In genomic region chr10:70963271-70963670, GRCh38 we compare ENCODE assay signal across 25 cellular contexts.
DNase-seq lines count a peak whose midpoint lies in the region; ATAC-seq, FAIRE-seq and TF ChIP-seq lines count a peak whose summit lies in the region.
"Had no signal": no experiment of that assay in that cellular context is flagged by ENCODE, and none has a peak within 500 bp of the region (broad histone marks: within the 10 kb centered on the region; RNA-seq: fewer than 3 reads in every experiment).

No MANE protein-coding gene starts in this region.

- TF ChIP-seq CTCF in bronchial epithelial cell (IDR thresholded peaks at IDR 0.05; ENCODE audit: insufficient read depth, low read length, severe bottlenecking) = no peak
- no peak for TF ChIP-seq CTCF in H1 (IDR thresholded peaks at IDR 0.05; ENCODE audit: control extremely low read depth in 1 of 3, insufficient read depth in 1 of 3, low read depth in 1 of 3, low read length in 3 of 3)
- TF ChIP-seq CTCF in neural crest cell (conservative IDR thresholded peaks at IDR 0.05) = no peak
- TF ChIP-seq CTCF in colonic mucosa (IDR thresholded peaks at IDR 0.05) = no peak
- no peak for TF ChIP-seq CTCF in esophagus squamous epithelium (IDR thresholded peaks at IDR 0.05)

- H4K91ac ChIP-seq in H1 (replicated peaks; ENCODE audit: insufficient read length, low read length) = no peak overlapping the region

- no peaks in the 10 kb centered on the region for H3K36me3 ChIP-seq in bronchial epithelial cell (ENCODE audit: control insufficient read depth, insufficient read depth, low read length)
- H3K36me3 ChIP-seq in H1 (ENCODE audit: control insufficient read depth in 2 of 4, insufficient read depth in 4 of 4, low read length in 3 of 4) = no peaks in the 10 kb centered on the region; a peak in 1 of 8 replicates
- no peaks in the 10 kb centered on the region for H3K36me3 ChIP-seq in colonic mucosa
- no peaks in the 10 kb centered on the region for H3K36me3 ChIP-seq in esophagus squamous epithelium
- H3K36me3 ChIP-seq: BE2C had no signal

- peaks cover 0 to 5% of the 10 kb centered on the region in 2 experiments; a peak in 1 of 4 replicates for H3K9me3 ChIP-seq in H1 (ENCODE audit: insufficient read depth in 2 of 2, low read depth in 1 of 2, low read length in 1 of 2)
- no peaks in the 10 kb centered on the region for H3K9me3 ChIP-seq in colonic mucosa
- H3K9me3 ChIP-seq in esophagus squamous epithelium = no peaks in the 10 kb centered on the region
- H3K9me3 ChIP-seq: BE2C had no signal

- H3K36me3 Mint-ChIP-seq in neural crest cell (ENCODE audit: low read depth) = no peaks in the 10 kb centered on the region
- H3K36me3 Mint-ChIP-seq: CD4-positive, CD25-positive, alpha-beta regulatory T cell; CD8-positive, alpha-beta memory T cell; IgD-negative memory B cell had no signal

- no peak for TF ChIP-seq RAD21 in H1 (IDR thresholded peaks at IDR 0.05 in 1 of 2, conservative IDR thresholded peaks at IDR 0.05 in 1 of 2; ENCODE audit: low read depth in 2 of 2, low read length in 2 of 2)

- H2BK12ac ChIP-seq in H1 (ENCODE audit: low read depth, low read length) = no peak overlapping the region

- no peak overlapping the region for H3K56ac ChIP-seq in H1 (replicated peaks; ENCODE audit: insufficient read length, low read depth, low read length)

- H3K27ac ChIP-seq in H1 (ENCODE audit: low read depth, low read length) (no peak overlapping the region), colonic mucosa (no peak overlapping the region), esophagus squamous epithelium (no peak overlapping the region)

- no peaks in the 10 kb centered on the region; a peak in 2 of 4 replicates for H3K79me2 ChIP-seq in H1 (ENCODE audit: control insufficient read depth in 1 of 2, insufficient read depth in 2 of 2, low read length in 2 of 2)

- TF ChIP-seq EP300 in H1 (IDR thresholded peaks at IDR 0.05; ENCODE audit: borderline replicate concordance in 1 of 2, low read depth in 2 of 2, low read length in 2 of 2) = no peak

- H2BK5ac ChIP-seq in H1 (ENCODE audit: low read depth, low read length) = no peak overlapping the region

- CTCF ChIA-PET in H1 (lab: Charles Lee; ENCODE audit: partially characterized antibody) = interaction anchor here (1.3 to 1.4 kb wide), 2 partner anchors 32 to 60 kb away, joined by 3 read pairs; no protein-coding TSS in a partner anchor

- intact Hi-C loops in colonic mucosa (cut with DNase I) (no loop called here), esophagus squamous epithelium (cut with DNase I) (no loop called here)

- H3K23me2 ChIP-seq in H1 (ENCODE audit: low read depth, low read length) = peaks cover 10% of the 10 kb centered on the region

- WGBS in H1 (ENCODE audit: extremely low coverage in 1 of 2, insufficient coverage in 1 of 2, insufficient read length in 1 of 2, insufficient replicate concordance in 2 of 2, low coverage in 1 of 2, low lambda C conversion rate in 2 of 2, missing lambda C conversion rate in 1 of 2), 2 experiments = 90% methylated on average over 9 of the region's 14 CpGs; no CpG with 5 or more reads in 1 of the 2 experiments
- 81 to 82% methylated on average over 12 to 14 of the region's 14 CpGs for WGBS in esophagus squamous epithelium, 2 donors

- POLR2A ChIA-PET in H1 (lab: Charles Lee; ENCODE audit: partially characterized antibody) = no interaction called here

- TF ChIP-seq POLR2A in H1 (IDR thresholded peaks at IDR 0.05; ENCODE audit: control extremely low read depth in 1 of 2, low read depth in 2 of 2, low read length in 2 of 2) (no peak), esophagus squamous epithelium (IDR thresholded peaks at IDR 0.05) (no peak)

- H3K79me1 ChIP-seq in H1 (ENCODE audit: low read depth, low read length) = no peaks in the 10 kb centered on the region

- H2AK5ac ChIP-seq in H1 (ENCODE audit: low read depth, low read length) = 0 out of 2 replicates have a peak overlapping the region, but pooled peaks have one; percentile 1

- no peak overlapping the region for H4K5ac ChIP-seq in H1 (ENCODE audit: insufficient read length, low read depth, low read length)

- H3K27me3 Mint-ChIP-seq in neural crest cell (ENCODE audit: low read depth) = peaks cover 4% of the 10 kb centered on the region
- H3K27me3 Mint-ChIP-seq: CD4-positive, CD25-positive, alpha-beta regulatory T cell had no signal

- H3K4me1 ChIP-seq in H1 (replicated peaks in 1 of 4; ENCODE audit: control insufficient read depth in 3 of 4, insufficient read depth in 4 of 4, low read length in 3 of 4) (peaks cover 5 to 6% (median 5%) of the 10 kb centered on the region in 4 experiments; a peak in 4 of 7 replicates), colonic mucosa (no peaks in the 10 kb centered on the region), esophagus squamous epithelium (no peaks in the 10 kb centered on the region)

- no peak overlapping the region for H3K4me2 ChIP-seq in H1 (ENCODE audit: insufficient read depth in 1 of 2, low read depth in 2 of 2, low read length in 2 of 2)
- H3K4me2 ChIP-seq: GM23338 had no signal

- ATAC-seq in HG02759 (IDR thresholded peaks at IDR 0.05; ENCODE audit: unreplicated experiment) = no peak
- ATAC-seq: GM23338, HCT116, HepG2 had no signal

- H3K9me3 Mint-ChIP-seq in neural crest cell = no peaks in the 10 kb centered on the region
- H3K9me3 Mint-ChIP-seq: CD4-positive, CD25-positive, alpha-beta regulatory T cell; CD8-positive, alpha-beta memory T cell; GM23338; HFFc6; IgD-negative memory B cell had no signal

- H3K4me3 ChIP-seq in bronchial epithelial cell (ENCODE audit: low read depth, low read length) = no peak overlapping the region
- H3K4me3 ChIP-seq in H1 (ENCODE audit: extremely low read depth in 1 of 4, insufficient read depth in 2 of 4, low read depth in 3 of 4, low read length in 4 of 4) = no peak overlapping the region
- no peak overlapping the region for H3K4me3 ChIP-seq in colonic mucosa
- H3K4me3 ChIP-seq in esophagus squamous epithelium = no peak overlapping the region
- H3K4me3 ChIP-seq: GM23338 had no signal

- H3K23ac ChIP-seq in H1 (ENCODE audit: insufficient read length) = no peak overlapping the region

- no peak overlapping the region for H3K9ac ChIP-seq in H1 (replicated peaks in 1 of 4; ENCODE audit: extremely low read depth in 1 of 4, low read depth in 3 of 4, low read length in 3 of 4)
- no peak overlapping the region for H3K9ac ChIP-seq in colonic mucosa (ENCODE audit: low read depth in 2 of 2, low read length in 2 of 2)

- no peak overlapping the region for H3K4ac ChIP-seq in H1 (replicated peaks; ENCODE audit: insufficient read length, low read depth, low read length)

- H2AFZ ChIP-seq in H1 (ENCODE audit: low read length) = no peak overlapping the region
- H2AFZ ChIP-seq: GM23338 had no signal

- H3K27me3 ChIP-seq in bronchial epithelial cell (ENCODE audit: control insufficient read depth, insufficient read depth, low read length) = peaks cover 2% of the 10 kb centered on the region
- peaks cover 0 to 8% (median 1%) of the 10 kb centered on the region in 4 experiments; a peak in 2 of 7 replicates for H3K27me3 ChIP-seq in H1 (replicated peaks in 1 of 4; ENCODE audit: control insufficient read depth in 3 of 4, extremely low read depth in 1 of 4, insufficient read depth in 3 of 4, low read length in 3 of 4)
- H3K27me3 ChIP-seq in colonic mucosa = no peaks in the 10 kb centered on the region
- H3K27me3 ChIP-seq in esophagus squamous epithelium = peaks cover 0 to 40% (median 0%) of the 10 kb centered on the region in 4 donors
- H3K27me3 ChIP-seq: BE2C had no signal

- no peak overlapping the region; the same call in 1 of the 2 replicates for H4K8ac ChIP-seq in H1 (ENCODE audit: extremely low read depth, insufficient read depth, low read length)

- no peak overlapping the region for H2BK120ac ChIP-seq in H1 (replicated peaks; ENCODE audit: low read depth, low read length)

- no peak overlapping the region for H2BK15ac ChIP-seq in H1 (ENCODE audit: low read length)

- no peak overlapping the region for H3K18ac ChIP-seq in H1 (ENCODE audit: extremely low read depth, low read length)

- no peak overlapping the region for H3K14ac ChIP-seq in H1 (ENCODE audit: insufficient read length)

- peaks cover 6% of the 10 kb centered on the region for H3K4me1 Mint-ChIP-seq in neural crest cell
- H3K4me1 Mint-ChIP-seq: CD4-positive, CD25-positive, alpha-beta regulatory T cell; CD8-positive, alpha-beta memory T cell had no signal

- H3K4me3 Mint-ChIP-seq in neural crest cell = no peak overlapping the region
- H3K4me3 Mint-ChIP-seq: CD4-positive, CD25-positive, alpha-beta regulatory T cell; CD8-positive, alpha-beta memory T cell; GM23338; HFFc6; IgD-negative memory B cell had no signal

- DNase-seq in bronchial epithelial cell (ENCODE audit: low read depth) (no peak), H1 (ENCODE audit: low read depth in 1 of 2, low spot score in 2 of 2) (no peak), neural crest cell (ENCODE audit: low read depth, low spot score) (no peak), colonic mucosa (no peak), NCI-H226 (no peak), esophagus squamous epithelium (lab: John Stamatoyannopoulos, UW) (no peak)
- DNase-seq: ACHN; BE2C; CD4-positive, CD25-positive, alpha-beta regulatory T cell; CD8-positive, alpha-beta memory T cell; COR-L47; DMS 273 treated with DMSO at 0.1 percent for 48 hours; DMS53; DND-41; EL; H7; HFFc6 had no signal

- no peak overlapping the region for H2BK20ac ChIP-seq in H1 (ENCODE audit: low read length)

- peak; percentile 64 for FAIRE-seq in bronchial epithelial cell (lab: Jason Lieb, UNC)
- FAIRE-seq in H1 (lab: Jason Lieb, UNC) = no peak
- FAIRE-seq: A204.1, G401.6, GM12891, HepG2 had no signal

- H4K20me1 ChIP-seq in H1 (replicated peaks in 1 of 2; ENCODE audit: control insufficient read depth in 1 of 2, insufficient read depth in 2 of 2, low read length in 2 of 2) = peaks cover 0 to 9% of the 10 kb centered on the region in 2 experiments

- H3K27ac Mint-ChIP-seq in neural crest cell (ENCODE audit: unreplicated experiment) = peak overlapping the region; percentile 3
- H3K27ac Mint-ChIP-seq: CD4-positive, CD25-positive, alpha-beta regulatory T cell; CD8-positive, alpha-beta memory T cell; GM23338; HFFc6; IgD-negative memory B cell had no signal

TF ChIP-seq in H1, 55 proteins besides CTCF, POLR2A, EP300 and RAD21 (continues in another document):
- TF ChIP-seq TBP (IDR thresholded peaks at IDR 0.05; ENCODE audit: low read depth, low read length) (no peak), PHF8 (conservative IDR thresholded peaks at IDR 0.05; ENCODE audit: low read depth, low read length) (no peak), SP2 (IDR thresholded peaks at IDR 0.05; ENCODE audit: low read length) (no peak), GTF2F1 (IDR thresholded peaks at IDR 0.05; ENCODE audit: borderline replicate concordance, low read depth, low read length) (no peak)
